In the genomic region with DNA sequence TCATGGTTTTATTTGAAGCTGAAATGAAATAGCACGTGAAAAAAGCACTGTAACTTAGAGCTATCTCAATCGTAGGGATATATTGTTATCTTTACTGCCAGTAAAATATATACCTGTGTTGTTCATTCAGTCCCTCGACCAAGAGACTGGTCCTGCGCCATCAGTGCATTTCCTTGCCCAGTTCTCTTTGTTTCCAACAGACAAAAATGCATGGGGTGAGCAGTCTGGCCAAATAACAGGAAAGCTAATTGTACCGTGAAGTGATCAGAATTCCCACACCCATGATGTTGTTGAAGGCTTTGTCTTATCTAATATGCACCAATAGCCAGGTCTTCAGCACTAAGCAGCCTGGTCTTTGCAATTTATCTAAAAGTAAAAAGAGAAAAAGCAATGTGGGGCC, we compare ENCODE assay signal across 8 cellular contexts.
"Had no signal": no experiment of that assay in that cellular context is flagged by ENCODE, and none has a peak within 500 bp of the region (broad histone marks: within the 10 kb centered on the region; RNA-seq: fewer than 3 reads in every experiment).

No MANE protein-coding gene starts in this region.

- DNase-seq: H9, HCEC 1CT, KBM-7 had no signal

- H3K27ac Mint-ChIP-seq: GM23338, IgD-negative memory B cell had no signal

- H3K36me3 Mint-ChIP-seq: IgD-negative memory B cell had no signal

- H3K4me3 Mint-ChIP-seq: GM23338, H9, IgD-negative memory B cell had no signal

- H3K9me3 Mint-ChIP-seq: GM23338, H9 had no signal

- H3K27ac ChIP-seq: HL-60, KMS-11 had no signal

- H3K27me3 Mint-ChIP-seq: IgD-negative memory B cell had no signal

- H3K4me2 ChIP-seq: GM23338, KMS-11 had no signal

- H3K4me3 ChIP-seq: GM23338 had no signal

- H3K4me1 Mint-ChIP-seq: IgD-negative memory B cell had no signal

- H3K9ac ChIP-seq: KMS-11 had no signal

- ATAC-seq: GM23338, HepG2 had no signal

- H2AFZ ChIP-seq: GM23338 had no signal
